ENCODE assay signal across 8 cellular contexts in the genomic region with DNA sequence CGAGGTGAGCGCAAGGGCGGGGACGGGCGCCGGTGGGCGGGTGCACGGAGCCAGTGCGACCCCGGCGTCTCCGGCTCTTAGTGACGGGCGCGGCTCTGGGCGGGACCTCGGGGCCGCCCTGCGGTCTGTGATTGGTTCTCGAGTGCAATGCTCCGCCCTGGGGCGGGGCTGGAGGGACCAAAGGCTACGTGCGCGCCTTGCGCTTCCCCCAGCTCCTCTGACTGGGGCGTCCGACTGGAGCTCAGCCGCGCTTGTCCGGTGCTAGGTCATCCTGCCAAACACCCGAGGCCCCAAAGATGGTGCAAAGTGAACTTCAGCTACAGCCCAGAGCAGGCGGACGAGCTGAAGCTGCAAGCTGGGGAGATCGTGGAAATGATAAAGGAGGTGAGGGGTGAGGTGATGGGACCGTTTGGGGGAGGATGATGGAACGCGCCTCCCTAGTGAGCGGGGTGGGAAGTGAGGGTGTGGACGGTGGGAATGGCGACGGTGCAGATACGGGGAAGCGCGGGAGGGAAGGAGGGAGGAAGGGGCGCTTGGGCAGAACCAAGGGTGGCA. TPM values are rescaled to one million over a fixed set of nuclear protein-coding genes. Genes with fewer than 3 reads are reported as not detected.
A peak's percentile ranks its signal among the peaks of the same experiment; 100 is the strongest.
DNase-seq lines count a peak whose midpoint lies in the region; ATAC-seq, FAIRE-seq and TF ChIP-seq lines count a peak whose summit lies in the region.

No MANE protein-coding gene starts in this region.

- no peak for TF ChIP-seq EP300 in stomach (IDR thresholded peaks at IDR 0.05)

- peaks cover 19% of the 10 kb centered on the region for H3K4me1 Mint-ChIP-seq in neural crest cell

- no peaks in the 10 kb centered on the region for H4K20me1 ChIP-seq in KMS-11 (ENCODE audit: insufficient read depth)

- no peak for FAIRE-seq in RCC 7860 (lab: Jason Lieb, UNC)

- H3K27me3 ChIP-seq in KMS-11 (ENCODE audit: insufficient read depth, low read depth) (no peaks in the 10 kb centered on the region), stomach (no peaks in the 10 kb centered on the region)

- H3K9me3 ChIP-seq in stomach, result no peaks in the 10 kb centered on the region

- peak; percentile 95 for ATAC-seq in GM21717 (IDR thresholded peaks at IDR 0.05; ENCODE audit: unreplicated experiment)

- H3K79me2 ChIP-seq in KMS-11 (ENCODE audit: insufficient read depth, low read depth), result no peaks in the 10 kb centered on the region

- peak overlapping the region; percentile 94 for H3K4me3 Mint-ChIP-seq in neural crest cell

- intact Hi-C loops in stomach (cut with DNase I; ENCODE audit: low total_unique reads), result no loop called here

- TF ChIP-seq CTCF in KMS-11 (conservative IDR thresholded peaks at IDR 0.05; ENCODE audit: low read depth, low read length) (no peak), fibroblast of villous mesenchyme (IDR thresholded peaks at IDR 0.05; ENCODE audit: insufficient read depth, low read depth, low read length) (no peak), neural crest cell (conservative IDR thresholded peaks at IDR 0.05) (no peak), stomach (IDR thresholded peaks at IDR 0.05) (no peak)

- H3K4me1 ChIP-seq in KMS-11 (ENCODE audit: low read depth, poor library complexity, severe bottlenecking) (peaks cover 15% of the 10 kb centered on the region), stomach (peaks cover 10 to 27% (median 23%) of the 10 kb centered on the region in 4 donors)

- H3K4me3 ChIP-seq in KMS-11 (IDR thresholded peaks at IDR 0.05; ENCODE audit: insufficient read depth, low read depth, low read length) (peak overlapping the region; percentile 77), fibroblast of villous mesenchyme (ENCODE audit: low read depth, low read length) (peak overlapping the region; percentile 63), stomach (peak overlapping the region; percentile 54 to 84 (median 75))

- 2 to 3% (median 2%) methylated on average over 26 to 46 of the region's 46 CpGs for WGBS in stomach, 5 donors

- H2AFZ ChIP-seq in KMS-11 (ENCODE audit: low read depth), result peak overlapping the region; percentile 87

- peaks cover 13% of the 10 kb centered on the region for H3K36me3 Mint-ChIP-seq in neural crest cell (ENCODE audit: low read depth)

- peak; percentile 84 for DNase-seq in DMS53 treated with DMSO at 0.1 percent for 48 hours (lab: John Stamatoyannopoulos, UW; ENCODE audit: unreplicated experiment)
- peak; percentile 73 for DNase-seq in RCC 7860 (ENCODE audit: low spot score)
- peak; percentile 88 for DNase-seq in activated T-helper 9 cell treated with anti-CD3 and anti-CD28 coated beads, Interleukin-2, amount 50 U/mL, for 16 hours (ENCODE audit: low read depth)
- DNase-seq in fibroblast of villous mesenchyme (ENCODE audit: low read depth), result peak; percentile 93
- peak; percentile 93 for DNase-seq in neural crest cell (ENCODE audit: low read depth, low spot score)
- peak; percentile 92 for DNase-seq in stomach

- peak overlapping the region; percentile 28; the same call in 1 of the 2 replicates for H3K27ac ChIP-seq in KMS-11
- H3K27ac ChIP-seq in stomach, result peak overlapping the region; percentile 81 to 88 (median 86)

- H3K27me3 Mint-ChIP-seq in neural crest cell (ENCODE audit: low read depth), result peaks cover 3% of the 10 kb centered on the region

- no peak overlapping the region for H3K27ac Mint-ChIP-seq in neural crest cell (ENCODE audit: unreplicated experiment)

- peak overlapping the region; percentile 42; the same call in 1 of the 2 replicates for H3K9ac ChIP-seq in KMS-11

- no peak for TF ChIP-seq POLR2A in stomach (IDR thresholded peaks at IDR 0.05)

- peak overlapping the region; percentile 67 for H3K4me2 ChIP-seq in KMS-11

- H3K36me3 ChIP-seq in KMS-11 (ENCODE audit: insufficient read depth), result no peaks in the 10 kb centered on the region
- H3K36me3 ChIP-seq in stomach, result peaks cover 23 to 41% (median 29%) of the 10 kb centered on the region in 4 donors

- H3K9me3 Mint-ChIP-seq in neural crest cell, result no peaks in the 10 kb centered on the region

RNA-seq across cellular contexts. Expression of a gene that starts 0.8 kb away (rescaled TPM):
- total RNA-seq in fibroblast of villous mesenchyme (3.9 and 5.8 TPM in 2 replicates), neural crest cell (5.4 and 5.9 TPM in 2 replicates), stomach (100 to 1,000 TPM in 1 of 5 donors, 1 to 10 TPM in 3, not detected in 1; 3.5 to 120 (median 6.5) TPM)
- 1 to 10 TPM in 2 of 3 donors, under 1 TPM in 1; 0.76 to 2.7 (median 1.8) TPM for polyA plus RNA-seq in stomach

RNA-seq across cellular contexts. Expression of a gene that starts 16.5 kb away (rescaled TPM):
- total RNA-seq in fibroblast of villous mesenchyme (191 and 305 TPM in 2 replicates), neural crest cell (24.8 and 28.5 TPM in 2 replicates), stomach (10 to 100 TPM in 3 of 5 donors, 1 to 10 TPM in 1, not detected in 1; 8.3 to 67.2 (median 44.0) TPM)
- polyA plus RNA-seq in stomach, result 10 to 100 TPM; 29.0 to 35.0 (median 29.8) TPM

Comparison
In these comparisons a context has a peak if more than half of its experiments do, and no peak if none do; other contexts are left out.
1. Peak in every context shown above with its lines: DNase-seq, ATAC-seq, H3K4me3 ChIP-seq and H3K27ac ChIP-seq.